In genomic region chr6:52815167-52816092, GRCh38 we compare ENCODE assay signal across 1 cellular context.
TF ChIP-seq lines count a peak whose summit lies in the region.

No MANE protein-coding gene starts in this region.

TF ChIP-seq in HepG2, 621 proteins besides CTCF, POLR2A, EP300 and RAD21 (continued from another document and continues in another):
- TF ChIP-seq SAP130 (CRISPR knock-in tag; IDR thresholded peaks at IDR 0.05; ENCODE audit: low read depth) (peak; percentile 17; the same call in 1 of the 2 replicates), GTF2F1 (IDR thresholded peaks at IDR 0.05; ENCODE audit: low read length) (no peak), ZNF12 (CRISPR knock-in tag; IDR thresholded peaks at IDR 0.05) (peak; percentile 17; the same call in 1 of the 2 replicates), ZNF75D (CRISPR knock-in tag; IDR thresholded peaks at IDR 0.05; ENCODE audit: borderline replicate concordance) (no peak), HNF1A (IDR thresholded peaks at IDR 0.05; ENCODE audit: low read depth) (no peak), HNF1A (CRISPR knock-in tag; IDR thresholded peaks at IDR 0.05; ENCODE audit: borderline replicate concordance) (0 out of 2 replicates have a peak, but pooled peaks have one; percentile 39), ZNF761 (CRISPR knock-in tag; conservative IDR thresholded peaks at IDR 0.05) (peak; percentile 64; the same call in 1 of the 2 replicates), ZNF687 (CRISPR knock-in tag; IDR thresholded peaks at IDR 0.05) (peak; percentile 76), HOXD1 (CRISPR knock-in tag; IDR thresholded peaks at IDR 0.05) (peak; percentile 38; the same call in 1 of the 2 replicates), SALL1 (CRISPR knock-in tag; IDR thresholded peaks at IDR 0.05) (peak; percentile 88), NR3C1 (CRISPR knock-in tag; IDR thresholded peaks at IDR 0.05) (no peak), MYC (CRISPR knock-in tag; IDR thresholded peaks at IDR 0.05; ENCODE audit: borderline replicate concordance) (peak; percentile 65; the same call in 1 of the 2 replicates), MTF1 (CRISPR knock-in tag; IDR thresholded peaks at IDR 0.05) (no peak), ZNF276 (CRISPR knock-in tag; IDR thresholded peaks at IDR 0.05; ENCODE audit: low read depth) (no peak), SP4 (CRISPR knock-in tag; IDR thresholded peaks at IDR 0.05) (no peak; the same call in 1 of the 2 replicates), ZNF34 (CRISPR knock-in tag; IDR thresholded peaks at IDR 0.05; ENCODE audit: borderline replicate concordance) (0 out of 2 replicates have a peak, but pooled peaks have one; percentile 39), ESRRA (CRISPR knock-in tag; IDR thresholded peaks at IDR 0.05; ENCODE audit: low read depth) (peak; percentile 22; the same call in 1 of the 2 replicates), REPIN1 (CRISPR knock-in tag; IDR thresholded peaks at IDR 0.05; ENCODE audit: borderline replicate concordance, low read depth) (peak; percentile 69), ZNF503 (CRISPR knock-in tag; IDR thresholded peaks at IDR 0.05) (no peak), ZNF160 (CRISPR knock-in tag; IDR thresholded peaks at IDR 0.05) (peak; percentile 74; the same call in 1 of the 2 replicates), THAP9 (CRISPR knock-in tag; IDR thresholded peaks at IDR 0.05; ENCODE audit: borderline replicate concordance) (peak; percentile 46; the same call in 1 of the 2 replicates), SOX13 (IDR thresholded peaks at IDR 0.05) (peak; percentile 60; the same call in 1 of the 2 replicates), SOX13 (CRISPR knock-in tag; conservative IDR thresholded peaks at IDR 0.05 in 1 of 2, IDR thresholded peaks at IDR 0.05 in 1 of 2) (peak in 1 of 2 experiments; percentile 59; a peak in 1 of 4 replicates), SKI (IDR thresholded peaks at IDR 0.05; ENCODE audit: partially characterized antibody) (peak; percentile 59), HOXA3 (CRISPR knock-in tag; IDR thresholded peaks at IDR 0.05) (peak; percentile 69), ZNF33A (CRISPR knock-in tag; IDR thresholded peaks at IDR 0.05; ENCODE audit: borderline replicate concordance) (no peak), MAX (IDR thresholded peaks at IDR 0.05) (peak; percentile 61), ZBTB43 (CRISPR knock-in tag; conservative IDR thresholded peaks at IDR 0.05) (no peak), KDM1A (CRISPR knock-in tag; IDR thresholded peaks at IDR 0.05) (0 out of 2 replicates have a peak, but pooled peaks have one; percentile 42), ARID4A (CRISPR knock-in tag; IDR thresholded peaks at IDR 0.05; ENCODE audit: borderline replicate concordance) (no peak; the same call in 1 of the 2 replicates), PHB2 (IDR thresholded peaks at IDR 0.05; ENCODE audit: partially characterized antibody) (no peak), PAX8 (CRISPR knock-in tag; IDR thresholded peaks at IDR 0.05; ENCODE audit: borderline replicate concordance) (no peak), HMG20A (CRISPR knock-in tag; IDR thresholded peaks at IDR 0.05; ENCODE audit: borderline replicate concordance) (no peak; the same call in none of the 2 replicates), RFX1 (IDR thresholded peaks at IDR 0.05) (no peak)
